ENCODE assay signal across 12 cellular contexts in genomic region chr12:52561880-52562449, GRCh38. TPM values are rescaled to one million over a fixed set of nuclear protein-coding genes. Genes with fewer than 3 reads are reported as not detected.
DNase-seq lines count a peak whose midpoint lies in the region; ATAC-seq and TF ChIP-seq lines count a peak whose summit lies in the region.
"Had no signal": no experiment of that assay in that cellular context is flagged by ENCODE, and none has a peak within 500 bp of the region (broad histone marks: within the 10 kb centered on the region; RNA-seq: fewer than 3 reads in every experiment).

No MANE protein-coding gene starts in this region.

- H3K36me3 Mint-ChIP-seq in endothelial cell (ENCODE audit: low read depth, unreplicated experiment) (no peaks in the 10 kb centered on the region), neural progenitor cell (no peaks in the 10 kb centered on the region)
- H3K36me3 Mint-ChIP-seq: activated CD4-positive, alpha-beta memory T cell treated with anti-CD3 and anti-CD28 coated beads for 36 hours had no signal

- H3K4me3 Mint-ChIP-seq in endothelial cell (ENCODE audit: unreplicated experiment): no peak overlapping the region
- no peak overlapping the region for H3K4me3 Mint-ChIP-seq in neural progenitor cell
- H3K4me3 Mint-ChIP-seq: activated CD4-positive, alpha-beta memory T cell treated with anti-CD3 and anti-CD28 coated beads for 36 hours had no signal

- no peaks in the 10 kb centered on the region for H3F3A ChIP-seq in MM.1S (ENCODE audit: insufficient read depth, low read length)
- H3F3A ChIP-seq in neural progenitor cell (ENCODE audit: low read depth): no peaks in the 10 kb centered on the region

- H3K4me1 Mint-ChIP-seq in endothelial cell (ENCODE audit: unreplicated experiment) (no peaks in the 10 kb centered on the region), neural progenitor cell (no peaks in the 10 kb centered on the region)

- no peak overlapping the region for H3K4me2 ChIP-seq in MM.1S (ENCODE audit: low read depth, low read length)
- no peak overlapping the region for H3K4me2 ChIP-seq in neural progenitor cell

- in situ Hi-C loops in GM13976 (cut with MboI; ENCODE audit: low sequenced_read_pairs, unreplicated experiment): no loop called here

- no peak overlapping the region for H2AFZ ChIP-seq in MM.1S (ENCODE audit: low read length)
- no peak overlapping the region for H2AFZ ChIP-seq in neural progenitor cell (replicated peaks)

- H3K9ac ChIP-seq in MM.1S (ENCODE audit: low read length): no peak overlapping the region
- no peak overlapping the region for H3K9ac ChIP-seq in neural progenitor cell

- DNase-seq in ELR (ENCODE audit: low read depth): peak; percentile 37
- DNase-seq in MM.1S: no peak
- no peak for DNase-seq in endothelial cell (ENCODE audit: low spot score)
- peak; percentile 37 for DNase-seq in neural progenitor cell (ENCODE audit: low spot score)
- no peak for DNase-seq in stimulated activated CD8-positive, alpha-beta memory T cell treated with anti-CD3 and anti-CD28 coated beads, Interleukin-4, amount 100 ng/mL, for 48 hours
- DNase-seq in GM13976 (ENCODE audit: low spot score): no peak
- DNase-seq in cardiac septum (ENCODE audit: low spot score): no peak
- DNase-seq: activated CD4-positive, alpha-beta memory T cell treated with anti-CD3 and anti-CD28 coated beads for 36 hours; stimulated activated CD4-positive, alpha-beta T cell treated with anti-CD3 and anti-CD28 coated beads, Interleukin-15, amount 100 ng/mL, for 24 hours had no signal

- H3K4me3 ChIP-seq in MM.1S (ENCODE audit: low read length) (no peak overlapping the region), neural progenitor cell (no peak overlapping the region)

- H3K4me1 ChIP-seq in MM.1S (ENCODE audit: low read length) (no peaks in the 10 kb centered on the region), neural progenitor cell (no peaks in the 10 kb centered on the region)

- H3K27ac Mint-ChIP-seq in endothelial cell (ENCODE audit: unreplicated experiment): no peak overlapping the region
- no peak overlapping the region for H3K27ac Mint-ChIP-seq in neural progenitor cell
- H3K27ac Mint-ChIP-seq: activated CD4-positive, alpha-beta memory T cell treated with anti-CD3 and anti-CD28 coated beads for 36 hours had no signal

- no peak for ATAC-seq in GM21526 (IDR thresholded peaks at IDR 0.05; ENCODE audit: low FRiP score, unreplicated experiment)
- ATAC-seq: Right ventricle myocardium inferior had no signal

- intact Hi-C loops in cardiac septum (cut with DNase I): no loop called here

- H3K36me3 ChIP-seq in MM.1S (replicated peaks; ENCODE audit: insufficient read depth, low read length): no peaks in the 10 kb centered on the region
- H3K36me3 ChIP-seq in neural progenitor cell: no peaks in the 10 kb centered on the region

- peaks cover 86% of the 10 kb centered on the region for H3K27me3 ChIP-seq in MM.1S (replicated peaks; ENCODE audit: insufficient read depth, low read length)
- H3K27me3 ChIP-seq in neural progenitor cell: peaks cover 6% of the 10 kb centered on the region

- H3K9me2 ChIP-seq in MM.1S (replicated peaks; ENCODE audit: insufficient read depth, low read length): no peaks in the 10 kb centered on the region

- H3K79me2 ChIP-seq in MM.1S (ENCODE audit: low read length) (no peaks in the 10 kb centered on the region), neural progenitor cell (ENCODE audit: low read depth) (no peaks in the 10 kb centered on the region)

- H3K27ac ChIP-seq in MM.1S (ENCODE audit: low read length) (no peak overlapping the region), neural progenitor cell (no peak overlapping the region)

- H3K9me3 Mint-ChIP-seq in endothelial cell (ENCODE audit: unreplicated experiment) (peaks cover 4% of the 10 kb centered on the region), neural progenitor cell (no peaks in the 10 kb centered on the region)
- H3K9me3 Mint-ChIP-seq: activated CD4-positive, alpha-beta memory T cell treated with anti-CD3 and anti-CD28 coated beads for 36 hours had no signal

- H3K27me3 Mint-ChIP-seq in endothelial cell (ENCODE audit: unreplicated experiment) (peaks cover 6% of the 10 kb centered on the region), neural progenitor cell (ENCODE audit: insufficient read depth, low read depth) (peaks cover 10% of the 10 kb centered on the region)

- H4K20me1 ChIP-seq in MM.1S (ENCODE audit: insufficient read depth, low read length) (no peaks in the 10 kb centered on the region), neural progenitor cell (ENCODE audit: low read depth) (peaks cover 5% of the 10 kb centered on the region)

- H3K9me3 ChIP-seq in MM.1S (replicated peaks; ENCODE audit: insufficient read depth, low read length) (no peaks in the 10 kb centered on the region), neural progenitor cell (ENCODE audit: low read depth) (no peaks in the 10 kb centered on the region)

- TF ChIP-seq CTCF in MM.1S (IDR thresholded peaks at IDR 0.05; ENCODE audit: low read length) (0 out of 2 replicates have a peak, but pooled peaks have one; percentile 6), endothelial cell (IDR thresholded peaks at IDR 0.05; ENCODE audit: unreplicated experiment) (peak; percentile 49), neural progenitor cell (IDR thresholded peaks at IDR 0.05) (peak; percentile 51), GM13976 (IDR thresholded peaks at IDR 0.05; ENCODE audit: borderline replicate concordance, control extremely low read depth, extremely low read depth, insufficient read depth, missing control alignments) (no peak)

RNA-seq across cellular contexts. Expression of gene KRT71, which starts 9.0 kb away (rescaled TPM):
- total RNA-seq in endothelial cell (ENCODE audit: unreplicated experiment) (not detected), neural progenitor cell (ENCODE audit: low replicate concordance) (not detected in 2 replicates), cardiac septum (not detected)
- total RNA-seq: activated CD4-positive, alpha-beta memory T cell treated with anti-CD3 and anti-CD28 coated beads for 36 hours; mononuclear cell; Right ventricle myocardium inferior had no signal

RNA-seq across cellular contexts. Expression of gene KRT74, which starts 11.7 kb away (rescaled TPM):
- not detected for total RNA-seq in endothelial cell (ENCODE audit: unreplicated experiment)
- total RNA-seq in neural progenitor cell (ENCODE audit: low replicate concordance): not detected in 2 replicates
- total RNA-seq in cardiac septum: not detected
- total RNA-seq: activated CD4-positive, alpha-beta memory T cell treated with anti-CD3 and anti-CD28 coated beads for 36 hours; Right ventricle myocardium inferior had no signal

RNA-seq across cellular contexts. Expression of gene KRT72, which starts 39.3 kb away (rescaled TPM):
- total RNA-seq in endothelial cell (ENCODE audit: unreplicated experiment) (0.28 TPM), neural progenitor cell (ENCODE audit: low replicate concordance) (not detected in 2 replicates), cardiac septum (not detected)
- total RNA-seq: Right ventricle myocardium inferior had no signal

RNA-seq across cellular contexts. Expression of gene KRT5, which starts 41.8 kb away (rescaled TPM):
- total RNA-seq in endothelial cell (ENCODE audit: unreplicated experiment) (not detected), neural progenitor cell (ENCODE audit: low replicate concordance) (not detected in 2 replicates), cardiac septum (not detected)
- total RNA-seq: activated CD4-positive, alpha-beta memory T cell treated with anti-CD3 and anti-CD28 coated beads for 36 hours had no signal

RNA-seq across cellular contexts. Expression of gene KRT73, which starts 56.4 kb away (rescaled TPM):
- 0.77 TPM for total RNA-seq in endothelial cell (ENCODE audit: unreplicated experiment)
- not detected in 2 replicates for total RNA-seq in neural progenitor cell (ENCODE audit: low replicate concordance)
- total RNA-seq in cardiac septum: not detected
- total RNA-seq: Right ventricle myocardium inferior had no signal

Comparison
In these comparisons a context has a peak if more than half of its experiments do, and no peak if none do; other contexts are left out.
1. DNase-seq: peak in ELR (single experiment) and neural progenitor cell (single experiment); none in MM.1S (single experiment), endothelial cell (single experiment), stimulated activated CD8-positive, alpha-beta memory T cell treated with anti-CD3 and anti-CD28 coated beads, Interleukin-4, amount 100 ng/mL, for 48 hours (single experiment), GM13976 (single experiment) and cardiac septum (single experiment).